ENCODE assay signal across 3 cellular contexts in genomic region chr1:12186277-12186985, GRCh38.
TF ChIP-seq lines count a peak whose summit lies in the region.

No MANE protein-coding gene starts in this region.

TF ChIP-seq in HEK293, 187 proteins besides CTCF, POLR2A, EP300 and RAD21:
- TF ChIP-seq ZNF768 (tag by site-specific recombination; IDR thresholded peaks at IDR 0.05) (0 out of 2 replicates have a peak, but pooled peaks have one; percentile 56), ZNF155 (tag by site-specific recombination; IDR thresholded peaks at IDR 0.05) (no peak)

TF ChIP-seq in HepG2, 621 proteins besides CTCF, POLR2A, EP300 and RAD21:
- TF ChIP-seq PRDM4 (CRISPR knock-in tag; IDR thresholded peaks at IDR 0.05; ENCODE audit: borderline replicate concordance) = no peak
- no peak for TF ChIP-seq GTF2F1 (IDR thresholded peaks at IDR 0.05; ENCODE audit: low read length)
- TF ChIP-seq ZNF768 (CRISPR knock-in tag; IDR thresholded peaks at IDR 0.05) = peak; percentile 90
- TF ChIP-seq CEBPB (IDR thresholded peaks at IDR 0.05; ENCODE audit: borderline replicate concordance, low read depth, low read length) = no peak

TF ChIP-seq in GM23338, 12 proteins besides CTCF, POLR2A, EP300 and RAD21:
- TF ChIP-seq NANOG (IDR thresholded peaks at IDR 0.05; ENCODE audit: borderline replicate concordance) = no peak
- TF ChIP-seq ZNF114 (CRISPR knock-in tag; IDR thresholded peaks at IDR 0.05) = no peak
